21 cellular contexts compared by ENCODE assay signal in genomic region chr3:40581166-40581565, GRCh38.
"Had no signal": no experiment of that assay in that cellular context is flagged by ENCODE, and none has a peak within 500 bp of the region (broad histone marks: within the 10 kb centered on the region; RNA-seq: fewer than 3 reads in every experiment).

No MANE protein-coding gene starts in this region.

- ATAC-seq: body of pancreas had no signal

- H3K4me3 Mint-ChIP-seq: activated CD4-positive, alpha-beta memory T cell treated with anti-CD3 and anti-CD28 coated beads for 36 hours; activated CD4-positive, alpha-beta T cell treated with anti-CD3 and anti-CD28 coated beads for 36 hours; activated CD4-positive, alpha-beta T cell treated with anti-CD3 and anti-CD28 coated beads, Interleukin-2, amount 10 ng/mL, durations not matched to agents 24 days and 14 days; activated CD8-positive, alpha-beta memory T cell treated with anti-CD3 and anti-CD28 coated beads, Interleukin-2, amount 10 ng/mL, durations not matched to agents 7 days and 5 days; activated CD8-positive, alpha-beta T cell treated with anti-CD3 and anti-CD28 coated beads, Interleukin-2, amount 10 ng/mL, durations not matched to agents 7 days and 5 days; activated naive CD4-positive, alpha-beta T cell treated with anti-CD3 and anti-CD28 coated beads for 36 hours; activated naive CD4-positive, alpha-beta T cell treated with anti-CD3 and anti-CD28 coated beads, Interleukin-2, amount 50 U/mL, for 24 hours; activated naive CD8-positive, alpha-beta T cell treated with anti-CD3 and anti-CD28 coated beads for 36 hours; activated naive CD8-positive, alpha-beta T cell treated with anti-CD3 and anti-CD28 coated beads, Interleukin-2, amount 50 U/mL, for 24 hours; activated T-helper 1 cell treated with anti-CD3 and anti-CD28 coated beads, Interleukin-12 subunit alpha, Interleukin-12 subunit beta, Interleukin-2, Interleukin-4 antibody, amounts not matched to agents 30 ng/mL and 10 ng/mL and 1 ng/mL, durations not matched to agents 14 hours and 24 hours and 36 hours; T-helper 17 cell; T-helper 2 cell treated with Interferon-gamma antibody and Interleukin-4, amounts not matched to agents 5 μg/mL and 100 μg/mL, for 36 hours had no signal

- H3K4me1 Mint-ChIP-seq: activated CD4-positive, alpha-beta T cell treated with anti-CD3 and anti-CD28 coated beads, Interleukin-2, amount 10 ng/mL, durations not matched to agents 24 days and 14 days; activated CD8-positive, alpha-beta memory T cell treated with anti-CD3 and anti-CD28 coated beads, Interleukin-2, amount 10 ng/mL, durations not matched to agents 7 days and 5 days; activated naive CD4-positive, alpha-beta T cell treated with anti-CD3 and anti-CD28 coated beads, Interleukin-2, amount 50 U/mL, for 24 hours; activated naive CD8-positive, alpha-beta T cell treated with anti-CD3 and anti-CD28 coated beads, Interleukin-2, amount 50 U/mL, for 24 hours had no signal

- H3K36me3 Mint-ChIP-seq: activated CD4-positive, alpha-beta memory T cell treated with anti-CD3 and anti-CD28 coated beads for 36 hours; activated CD8-positive, alpha-beta memory T cell treated with anti-CD3 and anti-CD28 coated beads, Interleukin-2, amount 10 ng/mL, durations not matched to agents 7 days and 5 days; activated naive CD4-positive, alpha-beta T cell treated with anti-CD3 and anti-CD28 coated beads, Interleukin-2, amount 50 U/mL, for 24 hours; activated naive CD8-positive, alpha-beta T cell treated with anti-CD3 and anti-CD28 coated beads for 36 hours had no signal

- H3K27ac ChIP-seq: adrenal gland, body of pancreas, cardiac muscle cell, epithelial cell of prostate, esophagus squamous epithelium, gastroesophageal sphincter, heart right ventricle had no signal

- DNase-seq: cortex of kidney, esophagus squamous epithelium had no signal

- H3K27ac Mint-ChIP-seq: activated CD4-positive, alpha-beta memory T cell treated with anti-CD3 and anti-CD28 coated beads for 36 hours; activated CD4-positive, alpha-beta T cell treated with anti-CD3 and anti-CD28 coated beads for 36 hours; activated CD4-positive, alpha-beta T cell treated with anti-CD3 and anti-CD28 coated beads, Interleukin-2, amount 10 ng/mL, durations not matched to agents 24 days and 14 days; activated CD8-positive, alpha-beta memory T cell treated with anti-CD3 and anti-CD28 coated beads, Interleukin-2, amount 10 ng/mL, durations not matched to agents 7 days and 5 days; activated CD8-positive, alpha-beta T cell treated with anti-CD3 and anti-CD28 coated beads, Interleukin-2, amount 10 ng/mL, durations not matched to agents 7 days and 5 days; activated naive CD4-positive, alpha-beta T cell treated with anti-CD3 and anti-CD28 coated beads for 36 hours; activated naive CD4-positive, alpha-beta T cell treated with anti-CD3 and anti-CD28 coated beads, Interleukin-2, amount 50 U/mL, for 24 hours; activated naive CD8-positive, alpha-beta T cell treated with anti-CD3 and anti-CD28 coated beads for 36 hours; activated naive CD8-positive, alpha-beta T cell treated with anti-CD3 and anti-CD28 coated beads, Interleukin-2, amount 50 U/mL, for 24 hours; activated T-helper 1 cell treated with anti-CD3 and anti-CD28 coated beads, Interleukin-12 subunit alpha, Interleukin-12 subunit beta, Interleukin-2, Interleukin-4 antibody, amounts not matched to agents 30 ng/mL and 10 ng/mL and 1 ng/mL, durations not matched to agents 14 hours and 24 hours and 36 hours; activated T-helper 2 cell treated with anti-CD3 and anti-CD28 coated beads, Interferon-gamma antibody, Interleukin-2, Interleukin-4, amounts not matched to agents 10 μg/mL and 5 μg/mL and 100 μg/mL, durations not matched to agents 14 hours and 24 hours and 36 hours; T-helper 17 cell; T-helper 2 cell treated with Interferon-gamma antibody and Interleukin-4, amounts not matched to agents 5 μg/mL and 100 μg/mL, for 36 hours had no signal

- H3K4me3 ChIP-seq: adrenal gland, body of pancreas, cardiac muscle cell, esophagus squamous epithelium, gastroesophageal sphincter, heart right ventricle had no signal

- H3K4me1 ChIP-seq: body of pancreas had no signal

- H3K27me3 ChIP-seq: adrenal gland, body of pancreas, cardiac muscle cell, esophagus squamous epithelium, gastroesophageal sphincter, heart right ventricle had no signal

- H3K36me3 ChIP-seq: adrenal gland, cardiac muscle cell, esophagus squamous epithelium, gastroesophageal sphincter, heart right ventricle had no signal

- H3K27me3 Mint-ChIP-seq: activated naive CD4-positive, alpha-beta T cell treated with anti-CD3 and anti-CD28 coated beads, Interleukin-2, amount 50 U/mL, for 24 hours; activated naive CD8-positive, alpha-beta T cell treated with anti-CD3 and anti-CD28 coated beads, Interleukin-2, amount 50 U/mL, for 24 hours had no signal

- H3K9me3 ChIP-seq: adrenal gland, body of pancreas, esophagus squamous epithelium, gastroesophageal sphincter, heart right ventricle had no signal

- H3K9me3 Mint-ChIP-seq: activated CD4-positive, alpha-beta memory T cell treated with anti-CD3 and anti-CD28 coated beads for 36 hours; activated CD4-positive, alpha-beta T cell treated with anti-CD3 and anti-CD28 coated beads, Interleukin-2, amount 10 ng/mL, durations not matched to agents 24 days and 14 days; activated naive CD4-positive, alpha-beta T cell treated with anti-CD3 and anti-CD28 coated beads for 36 hours; activated naive CD4-positive, alpha-beta T cell treated with anti-CD3 and anti-CD28 coated beads, Interleukin-2, amount 50 U/mL, for 24 hours; activated naive CD8-positive, alpha-beta T cell treated with anti-CD3 and anti-CD28 coated beads for 36 hours; activated naive CD8-positive, alpha-beta T cell treated with anti-CD3 and anti-CD28 coated beads, Interleukin-2, amount 50 U/mL, for 24 hours; activated T-helper 1 cell treated with anti-CD3 and anti-CD28 coated beads, Interleukin-12 subunit alpha, Interleukin-12 subunit beta, Interleukin-2, Interleukin-4 antibody, amounts not matched to agents 30 ng/mL and 10 ng/mL and 1 ng/mL, durations not matched to agents 14 hours and 24 hours and 36 hours; activated T-helper 2 cell treated with anti-CD3 and anti-CD28 coated beads, Interferon-gamma antibody, Interleukin-2, Interleukin-4, amounts not matched to agents 10 μg/mL and 5 μg/mL and 100 μg/mL, durations not matched to agents 14 hours and 24 hours and 36 hours; T-helper 2 cell treated with Interferon-gamma antibody and Interleukin-4, amounts not matched to agents 5 μg/mL and 100 μg/mL, for 36 hours had no signal
